In the genomic region with DNA sequence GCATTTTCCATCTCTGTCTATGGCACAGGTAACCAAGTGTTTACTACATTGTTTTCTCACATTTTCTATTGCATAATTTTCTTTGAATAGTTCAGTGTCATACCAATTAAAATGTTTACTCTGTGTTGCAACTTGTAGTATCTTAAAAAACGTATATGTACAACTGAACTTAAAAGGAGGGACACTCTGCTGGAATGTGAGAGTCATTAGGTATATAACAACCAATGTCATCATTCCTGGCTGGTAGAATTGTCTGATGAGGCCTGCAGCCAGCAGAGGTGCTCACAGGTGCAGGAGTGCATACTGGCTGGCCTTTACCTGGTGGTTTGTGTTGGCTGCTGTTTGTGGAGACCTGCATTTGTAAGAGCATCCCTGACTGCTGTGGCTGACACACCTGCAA, we compare ENCODE assay signal across 20 cellular contexts.
"Had no signal": no experiment of that assay in that cellular context is flagged by ENCODE, and none has a peak within 500 bp of the region (broad histone marks: within the 10 kb centered on the region; RNA-seq: fewer than 3 reads in every experiment).

No MANE protein-coding gene starts in this region.

- ATAC-seq: Panc1 had no signal

- H3K9ac ChIP-seq: KMS-11, SK-N-SH had no signal

- H3K9me3 ChIP-seq: SK-N-SH had no signal

- DNase-seq: IMR-90, Kasumi-1, MM.1S, NCI-H1092 treated with DMSO at 0.1 percent for 48 hours, NCI-H1436, NCI-H187, NCI-H2029, NCI-H2081 treated with DMSO at 0.1 percent for 48 hours, NCI-H2171 treated with DMSO at 0.1 percent for 48 hours, NCI-H345, NCI-H446 treated with DMSO at 0.1 percent for 48 hours, NCI-H510A treated with DMSO at 0.1 percent for 48 hours, NCI-H526, NCI-H82, SHP77, SK-N-SH, SW 1271 had no signal

- H3K4me2 ChIP-seq: KMS-11, SK-N-SH had no signal

- H3K27ac ChIP-seq: KMS-11, RWPE1 had no signal
